In the genomic region with DNA sequence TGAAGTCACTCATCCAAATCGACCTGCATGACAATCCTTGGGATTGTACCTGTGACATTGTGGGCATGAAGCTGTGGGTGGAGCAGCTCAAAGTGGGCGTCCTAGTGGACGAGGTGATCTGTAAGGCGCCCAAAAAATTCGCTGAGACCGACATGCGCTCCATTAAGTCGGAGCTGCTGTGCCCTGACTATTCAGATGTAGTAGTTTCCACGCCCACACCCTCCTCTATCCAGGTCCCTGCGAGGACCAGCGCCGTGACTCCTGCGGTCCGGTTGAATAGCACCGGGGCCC, we compare ENCODE assay signal across 16 cellular contexts. TPM values are rescaled to one million over a fixed set of nuclear protein-coding genes. Genes with fewer than 3 reads are reported as not detected.
A peak's percentile ranks its signal among the peaks of the same experiment; 100 is the strongest.
DNase-seq lines count a peak whose midpoint lies in the region; ATAC-seq and TF ChIP-seq lines count a peak whose summit lies in the region.
"Had no signal": no experiment of that assay in that cellular context is flagged by ENCODE, and none has a peak within 500 bp of the region (broad histone marks: within the 10 kb centered on the region; RNA-seq: fewer than 3 reads in every experiment).

No MANE protein-coding gene starts in this region.

- DNase-seq in right cardiac atrium (no peak), left ventricle myocardium superior (no peak), endodermal cell (no peak), type B pancreatic cell (ENCODE audit: extremely low spot score, unreplicated experiment) (no peak), GF-D8 (lab: John Stamatoyannopoulos, UW) (no peak), AG20443 (ENCODE audit: low spot score) (no peak)
- DNase-seq in naive thymus-derived CD4-positive, alpha-beta T cell = no peak
- DNase-seq in stimulated activated CD4-positive, alpha-beta T cell treated with anti-CD3 and anti-CD28 coated beads, Interleukin-4, amount 100 ng/mL, for 1 hour = no peak
- DNase-seq: colonic mucosa; foreskin melanocyte; NCI-H2227 treated with DMSO at 0.1 percent for 48 hours; stimulated activated CD4-positive, alpha-beta T cell treated with anti-CD3 and anti-CD28 coated beads, Interleukin-12 subunit alpha, Interleukin-12 subunit beta, amount 100 ng/mL, for 4 hours had no signal

- peaks cover 3% of the 10 kb centered on the region for H3K4me1 ChIP-seq in right cardiac atrium (ENCODE audit: control insufficient read depth, insufficient read depth, low read length)
- no peaks in the 10 kb centered on the region for H3K4me1 ChIP-seq in endodermal cell (ENCODE audit: control insufficient read depth, insufficient read depth, low read length)
- no peaks in the 10 kb centered on the region for H3K4me1 ChIP-seq in naive thymus-derived CD4-positive, alpha-beta T cell (ENCODE audit: control insufficient read depth in 2 of 2, insufficient read depth in 2 of 2, low read length in 2 of 2)

- H3K4me3 Mint-ChIP-seq in endodermal cell (peak overlapping the region; percentile 58), type B pancreatic cell (peak overlapping the region; percentile 89)
- peak overlapping the region in 7 of 10 donors; percentile 58 to 82 (median 71) for H3K4me3 Mint-ChIP-seq in naive thymus-derived CD4-positive, alpha-beta T cell
- H3K4me3 Mint-ChIP-seq: activated naive CD8-positive, alpha-beta T cell treated with anti-CD3 and anti-CD28 coated beads, Interleukin-2, amount 10 ng/mL, durations not matched to agents 7 days and 5 days had no signal

- H3K27ac ChIP-seq in right cardiac atrium (ENCODE audit: low read length) (no peak overlapping the region), endodermal cell (ENCODE audit: low read depth, low read length) (no peak overlapping the region)
- no peak overlapping the region for H3K27ac ChIP-seq in naive thymus-derived CD4-positive, alpha-beta T cell (ENCODE audit: low read depth, low read length)
- H3K27ac ChIP-seq: colonic mucosa, neutrophil, transverse colon had no signal

- H3K9me3 ChIP-seq in right cardiac atrium (ENCODE audit: control insufficient read depth, low read length) = no peaks in the 10 kb centered on the region
- H3K9me3 ChIP-seq in endodermal cell (ENCODE audit: control insufficient read depth, low read length) = no peaks in the 10 kb centered on the region
- peaks cover 0 to 5% (median 0%) of the 10 kb centered on the region in 3 experiments for H3K9me3 ChIP-seq in naive thymus-derived CD4-positive, alpha-beta T cell (ENCODE audit: control insufficient read depth in 2 of 3, low read length in 3 of 3)
- H3K9me3 ChIP-seq: colonic mucosa, neutrophil, SK-N-SH, transverse colon had no signal

- POLR2A ChIA-PET in naive thymus-derived CD4-positive, alpha-beta T cell (lab: Charles Lee) = no interaction called here

- intact Hi-C loops in right cardiac atrium (cut with DNase I) (no loop called here), left ventricle myocardium superior (cut with micrococcal nuclease) (no loop called here)
- intact Hi-C loops in naive thymus-derived CD4-positive, alpha-beta T cell (cut with micrococcal nuclease) = no loop called here

- ATAC-seq in right cardiac atrium (no peak), left ventricle myocardium superior (no peak)
- no peak for ATAC-seq in naive thymus-derived CD4-positive, alpha-beta T cell

- H3K4me3 ChIP-seq in right cardiac atrium (ENCODE audit: low read length) = peak overlapping the region; percentile 5
- no peak overlapping the region for H3K4me3 ChIP-seq in endodermal cell (ENCODE audit: low read length)
- H3K4me3 ChIP-seq in naive thymus-derived CD4-positive, alpha-beta T cell (ENCODE audit: low read length) = no peak overlapping the region

- H3K27ac Mint-ChIP-seq in endodermal cell (no peak overlapping the region), type B pancreatic cell (no peak overlapping the region)
- no peak overlapping the region for H3K27ac Mint-ChIP-seq in naive thymus-derived CD4-positive, alpha-beta T cell
- H3K27ac Mint-ChIP-seq: activated naive CD8-positive, alpha-beta T cell treated with anti-CD3 and anti-CD28 coated beads, Interleukin-2, amount 10 ng/mL, durations not matched to agents 7 days and 5 days had no signal

- WGBS in right cardiac atrium = 26% methylated on average over 15 of the region's 15 CpGs
- whole genome bisulfite sequencing in endodermal cell (ENCODE audit: insufficient coverage in 1 of 2, insufficient read length in 1 of 2), 2 experiments = 76 to 88% methylated on average over 8 to 15 of the region's 15 CpGs

- no peak for TF ChIP-seq CTCF in endodermal cell (conservative IDR thresholded peaks at IDR 0.05)
- TF ChIP-seq CTCF in type B pancreatic cell (conservative IDR thresholded peaks at IDR 0.05) = no peak

- H3K36me3 ChIP-seq in endodermal cell (ENCODE audit: control insufficient read depth, insufficient read depth, low read length) = no peaks in the 10 kb centered on the region
- no peaks in the 10 kb centered on the region for H3K36me3 ChIP-seq in naive thymus-derived CD4-positive, alpha-beta T cell (ENCODE audit: control insufficient read depth in 2 of 3, insufficient read depth in 3 of 3, low read length in 3 of 3)
- H3K36me3 ChIP-seq: colonic mucosa, neutrophil, transverse colon had no signal

- CTCF ChIA-PET in naive thymus-derived CD4-positive, alpha-beta T cell (lab: Charles Lee) = no interaction called here

- H3K27me3 Mint-ChIP-seq in endodermal cell (ENCODE audit: insufficient read depth) = peaks cover 85% of the 10 kb centered on the region
- H3K27me3 Mint-ChIP-seq in naive thymus-derived CD4-positive, alpha-beta T cell = peaks cover 36 to 71% (median 62%) of the 10 kb centered on the region in 5 donors
- peaks cover 76% of the 10 kb centered on the region for H3K27me3 Mint-ChIP-seq in type B pancreatic cell

- H3K36me3 Mint-ChIP-seq in endodermal cell (ENCODE audit: low read depth) (no peaks in the 10 kb centered on the region), type B pancreatic cell (peaks cover 9% of the 10 kb centered on the region)
- peaks cover 0 to 4% (median 0%) of the 10 kb centered on the region in 5 donors for H3K36me3 Mint-ChIP-seq in naive thymus-derived CD4-positive, alpha-beta T cell
- H3K36me3 Mint-ChIP-seq: activated naive CD8-positive, alpha-beta T cell treated with anti-CD3 and anti-CD28 coated beads, Interleukin-2, amount 10 ng/mL, durations not matched to agents 7 days and 5 days had no signal

- H3K4me1 Mint-ChIP-seq in endodermal cell (peaks cover 27% of the 10 kb centered on the region), type B pancreatic cell (ENCODE audit: unreplicated experiment) (peaks cover 11% of the 10 kb centered on the region)
- peaks cover 7 to 40% (median 19%) of the 10 kb centered on the region in 7 donors for H3K4me1 Mint-ChIP-seq in naive thymus-derived CD4-positive, alpha-beta T cell

- H3K9me3 Mint-ChIP-seq in endodermal cell = no peaks in the 10 kb centered on the region
- peaks cover 0 to 25% (median 6%) of the 10 kb centered on the region in 11 donors for H3K9me3 Mint-ChIP-seq in naive thymus-derived CD4-positive, alpha-beta T cell
- no peaks in the 10 kb centered on the region for H3K9me3 Mint-ChIP-seq in type B pancreatic cell

- no peak overlapping the region for H3K9ac ChIP-seq in endodermal cell (ENCODE audit: extremely low read depth, low read length, poor library complexity, severe bottlenecking)
- H3K9ac ChIP-seq: SK-N-SH had no signal

- H3K27me3 ChIP-seq in right cardiac atrium (ENCODE audit: control insufficient read depth, insufficient read depth) (no peaks in the 10 kb centered on the region), endodermal cell (ENCODE audit: control insufficient read depth, insufficient read depth, low read length, poor library complexity, severe bottlenecking) (peaks cover 69% of the 10 kb centered on the region)
- H3K27me3 ChIP-seq in naive thymus-derived CD4-positive, alpha-beta T cell (ENCODE audit: control insufficient read depth in 2 of 2, insufficient read depth in 2 of 2, low read length in 2 of 2) = peaks cover 5 to 39% of the 10 kb centered on the region in 2 donors

RNA-seq across cellular contexts. Expression of gene SLITRK5, which starts 5.8 kb away (rescaled TPM):
- total RNA-seq in right cardiac atrium = under 1 TPM; 0.06 to 0.12 (median 0.10) TPM
- 0.09 TPM for polyA plus RNA-seq in right cardiac atrium
- total RNA-seq in left ventricle myocardium superior = 0.02 TPM
- 1 to 10 TPM in 1 of 2 donors, under 1 TPM in 1; 0.35 to 1.6 TPM for total RNA-seq in endodermal cell
- 4.7 TPM for polyA plus RNA-seq in endodermal cell (2013, experiment 1 of 2)
- 4.3 TPM for polyA plus RNA-seq in endodermal cell (2013, experiment 2 of 2)
- under 1 TPM in 4 of 5 experiments, not detected in 1; 0.05 to 0.12 (median 0.05) TPM for total RNA-seq in naive thymus-derived CD4-positive, alpha-beta T cell
- polyA plus RNA-seq in naive thymus-derived CD4-positive, alpha-beta T cell = not detected
- 1.1 and 3.1 TPM in 2 replicates for total RNA-seq in type B pancreatic cell (ENCODE audit: low replicate concordance)
- total RNA-seq: activated naive CD8-positive, alpha-beta T cell treated with anti-CD3 and anti-CD28 coated beads, Interleukin-2, amount 10 ng/mL, durations not matched to agents 7 days and 5 days had no signal
- polyA plus RNA-seq: SK-N-SH had no signal
